ENCODE assay signal across 1 cellular context in genomic region chr6:18262812-18263560, GRCh38.
TF ChIP-seq lines count a peak whose summit lies in the region.

No MANE protein-coding gene starts in this region.

TF ChIP-seq in IMR-90, 13 proteins besides CTCF, POLR2A, EP300 and RAD21:
- TF ChIP-seq FOS (IDR thresholded peaks at IDR 0.05; ENCODE audit: low read depth, low read length) (no peak), MAZ (IDR thresholded peaks at IDR 0.05; ENCODE audit: borderline replicate concordance, low read depth, low read length) (no peak), RCOR1 (IDR thresholded peaks at IDR 0.05; ENCODE audit: insufficient replicate concordance, low read length) (no peak), CEBPB (IDR thresholded peaks at IDR 0.05; ENCODE audit: low read depth, low read length) (no peak), CHD1 (IDR thresholded peaks at IDR 0.05; ENCODE audit: low read depth, low read length) (no peak), MXI1 (IDR thresholded peaks at IDR 0.05; ENCODE audit: borderline replicate concordance, low read depth, low read length) (no peak), NFE2L2 (IDR thresholded peaks at IDR 0.05; ENCODE audit: low read depth, low read length) (no peak), RFX5 (IDR thresholded peaks at IDR 0.05; ENCODE audit: low read depth, low read length) (no peak), BHLHE40 (IDR thresholded peaks at IDR 0.05; ENCODE audit: low read depth, low read length) (no peak), ELK1 (IDR thresholded peaks at IDR 0.05; ENCODE audit: borderline replicate concordance, low read depth, low read length) (no peak), SMC3 (IDR thresholded peaks at IDR 0.05; ENCODE audit: low read depth, low read length) (no peak), USF2 (IDR thresholded peaks at IDR 0.05; ENCODE audit: low read depth, low read length) (no peak), MAFK (IDR thresholded peaks at IDR 0.05; ENCODE audit: low read depth, low read length) (no peak)
